16 cellular contexts compared by ENCODE assay signal in the genomic region with DNA sequence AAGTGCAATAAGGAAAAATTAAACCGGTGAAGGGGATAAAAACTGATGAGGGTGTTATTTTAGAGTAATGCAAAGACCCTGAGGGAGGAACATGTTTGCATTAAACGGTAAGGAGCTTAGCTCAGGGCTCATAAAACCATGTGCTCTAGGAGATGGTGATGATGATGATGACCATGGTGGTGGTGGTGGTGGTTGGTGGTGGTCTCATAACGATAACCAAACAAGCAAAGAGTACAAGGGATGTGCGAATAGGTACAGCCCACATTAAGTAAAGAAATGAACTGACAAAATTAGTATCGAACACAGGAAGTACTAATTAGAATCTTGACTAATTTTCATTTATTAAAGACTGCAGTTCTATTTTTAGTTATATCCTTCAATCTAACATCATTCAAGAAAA.
"Had no signal": no experiment of that assay in that cellular context is flagged by ENCODE, and none has a peak within 500 bp of the region (broad histone marks: within the 10 kb centered on the region; RNA-seq: fewer than 3 reads in every experiment).

No MANE protein-coding gene starts in this region.

- H3K4me3 ChIP-seq: coronary artery, gastrocnemius medialis, heart right ventricle, left lung, sigmoid colon, thoracic aorta had no signal

- H3K27ac Mint-ChIP-seq: nephron had no signal

- H3K27me3 Mint-ChIP-seq: stimulated activated naive CD8-positive, alpha-beta T cell treated with anti-CD3 and anti-CD28 coated beads, Interleukin-15, Interleukin-2, amounts not matched to agents 100 ng/mL and 50 ng/mL, for 24 hours had no signal

- H3K36me3 ChIP-seq: gastrocnemius medialis, heart right ventricle, left lung, sigmoid colon, thoracic aorta had no signal

- DNase-seq: activated CD4-positive, alpha-beta T cell treated with anti-CD3 and anti-CD28 coated beads for 4 hours; activated gamma-delta T cell; activated T-cell treated with anti-CD3 and anti-CD28 coated beads, Interleukin-2, amount 50 U/mL, for 4 hours; effector CD8-positive, alpha-beta T cell; gastrocnemius medialis; heart right ventricle; left lung; occipital lobe; sigmoid colon; stimulated activated CD4-positive, alpha-beta T cell treated with anti-CD3 and anti-CD28 coated beads, Interleukin-12 subunit alpha, Interleukin-12 subunit beta, amount 100 ng/mL, for 4 hours; T1000 had no signal

- ATAC-seq: activated T-cell treated with anti-CD3 and anti-CD28 coated beads, Interleukin-2, amount 50 U/mL, for 4 hours; gastrocnemius medialis; heart right ventricle; left lung had no signal

- H3K9me3 Mint-ChIP-seq: activated T-cell treated with anti-CD3 and anti-CD28 coated beads, Interleukin-2, amount 50 U/mL, for 4 hours; nephron; stimulated activated naive CD8-positive, alpha-beta T cell treated with anti-CD3 and anti-CD28 coated beads, Interleukin-15, Interleukin-2, amounts not matched to agents 100 ng/mL and 50 ng/mL, for 24 hours had no signal

- H3K27ac ChIP-seq: coronary artery, heart right ventricle, left lung, sigmoid colon, thoracic aorta had no signal

- H3K9me3 ChIP-seq: gastrocnemius medialis, heart right ventricle, left lung, sigmoid colon, thoracic aorta had no signal

- H3K27me3 ChIP-seq: gastrocnemius medialis, heart right ventricle, left lung, sigmoid colon had no signal

- H3K4me3 Mint-ChIP-seq: activated T-cell treated with anti-CD3 and anti-CD28 coated beads, Interleukin-2, amount 50 U/mL, for 4 hours; nephron; stimulated activated naive CD8-positive, alpha-beta T cell treated with anti-CD3 and anti-CD28 coated beads, Interleukin-15, Interleukin-2, amounts not matched to agents 100 ng/mL and 50 ng/mL, for 24 hours had no signal

- FAIRE-seq: keratinocyte had no signal
